Comparison of ENCODE assay signal across 8 cellular contexts in the genomic region with DNA sequence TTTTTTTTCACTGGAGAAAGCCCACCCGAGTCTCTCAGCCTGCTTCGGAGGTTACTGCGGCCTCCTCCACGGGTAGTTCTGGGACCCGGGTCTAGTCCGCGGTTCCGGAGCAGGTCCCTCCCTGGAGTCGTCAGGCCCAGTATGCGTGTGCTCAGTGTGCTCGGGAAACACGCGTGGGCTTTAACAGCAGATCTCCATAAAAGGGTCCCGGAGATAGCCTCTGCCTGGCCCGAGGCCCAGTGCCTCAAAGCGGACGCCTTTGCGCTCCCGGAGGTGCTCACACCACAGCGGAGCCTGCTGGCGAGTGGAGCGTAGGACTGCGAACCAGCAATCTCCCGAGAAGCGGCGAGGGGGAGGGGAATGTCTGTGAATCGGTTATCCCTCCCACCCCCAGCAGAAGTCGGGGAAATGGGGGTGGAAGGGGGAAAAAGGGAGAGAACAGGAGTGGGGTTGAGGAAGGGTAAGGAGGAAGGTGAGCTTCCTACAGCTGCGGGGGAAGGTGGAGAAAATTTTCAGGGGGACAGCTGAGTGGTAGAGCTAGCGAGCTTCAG. TPM values are rescaled to one million over a fixed set of nuclear protein-coding genes. Genes with fewer than 3 reads are reported as not detected.
A peak's percentile ranks its signal among the peaks of the same experiment; 100 is the strongest.
DNase-seq lines count a peak whose midpoint lies in the region; ATAC-seq and TF ChIP-seq lines count a peak whose summit lies in the region.

No MANE protein-coding gene starts in this region.

- no peak overlapping the region for H4K12ac ChIP-seq in trophoblast cell (ENCODE audit: low read depth, low read length)

- H3K4me3 Mint-ChIP-seq in activated CD4-positive, alpha-beta memory T cell treated with anti-CD3 and anti-CD28 coated beads, Interleukin-2, amount 10 ng/mL, durations not matched to agents 7 days and 5 days, result peak overlapping the region; percentile 59

- POLR2A ChIA-PET in activated CD4-positive, alpha-beta memory T cell treated with anti-CD3 and anti-CD28 coated beads, Interleukin-2, amount 10 ng/mL, durations not matched to agents 7 days and 5 days (lab: Charles Lee), result no interaction called here

- peak overlapping the region; percentile 23 for H3K4me3 ChIP-seq in BE2C (ENCODE audit: low read depth, low read length)
- H3K4me3 ChIP-seq in fibroblast of pulmonary artery (replicated peaks; ENCODE audit: low read depth, low read length), result peak overlapping the region; percentile 45
- peak overlapping the region; percentile 5 for H3K4me3 ChIP-seq in trophoblast cell (ENCODE audit: low read depth, low read length)

- H3K27me3 Mint-ChIP-seq in activated CD4-positive, alpha-beta memory T cell treated with anti-CD3 and anti-CD28 coated beads, Interleukin-2, amount 10 ng/mL, durations not matched to agents 7 days and 5 days, result peaks cover 91% of the 10 kb centered on the region

- H2BK120ac ChIP-seq in trophoblast cell (ENCODE audit: insufficient read depth, low read length, poor library complexity), result no peak overlapping the region

- peak overlapping the region; percentile 22 for H3K27ac Mint-ChIP-seq in activated CD4-positive, alpha-beta memory T cell treated with anti-CD3 and anti-CD28 coated beads, Interleukin-2, amount 10 ng/mL, durations not matched to agents 7 days and 5 days

- peak overlapping the region; percentile 82 for H2AFZ ChIP-seq in trophoblast cell (ENCODE audit: insufficient read depth, low read length, poor library complexity)

- peak overlapping the region; percentile 5 for H2BK12ac ChIP-seq in trophoblast cell (ENCODE audit: low read length)

- H3K4me1 ChIP-seq in BE2C (peaks cover 3% of the 10 kb centered on the region), trophoblast cell (ENCODE audit: control insufficient read depth in 1 of 2, insufficient read depth in 2 of 2, low read length in 2 of 2) (peaks cover 11 to 18% of the 10 kb centered on the region in 2 experiments)

- peaks cover 14% of the 10 kb centered on the region for H3K27me3 ChIP-seq in BE2C
- peaks cover 49% of the 10 kb centered on the region for H3K27me3 ChIP-seq in trophoblast cell (ENCODE audit: insufficient read depth, low read length)

- H3K4me1 Mint-ChIP-seq in activated CD4-positive, alpha-beta memory T cell treated with anti-CD3 and anti-CD28 coated beads, Interleukin-2, amount 10 ng/mL, durations not matched to agents 7 days and 5 days, result peaks cover 36% of the 10 kb centered on the region

- peak overlapping the region; percentile 73 for H3K4me2 ChIP-seq in trophoblast cell (ENCODE audit: low read length)

- H3K36me3 ChIP-seq in BE2C, result peaks cover 36% of the 10 kb centered on the region
- no peaks in the 10 kb centered on the region for H3K36me3 ChIP-seq in trophoblast cell (ENCODE audit: control insufficient read depth in 1 of 2, insufficient read depth in 2 of 2, low read length in 2 of 2)

- H3K4ac ChIP-seq in trophoblast cell (ENCODE audit: low read depth, low read length), result no peak overlapping the region

- H3K9ac ChIP-seq in trophoblast cell (ENCODE audit: low read length), result no peak overlapping the region

- H4K91ac ChIP-seq in trophoblast cell (ENCODE audit: low read depth, low read length), result no peak overlapping the region

- H2BK5ac ChIP-seq in trophoblast cell (ENCODE audit: low read depth, low read length, poor library complexity), result no peak overlapping the region

- H3K18ac ChIP-seq in trophoblast cell (ENCODE audit: low read length), result no peak overlapping the region

- peak overlapping the region; percentile 60 for H3K14ac ChIP-seq in trophoblast cell (ENCODE audit: low read length)

- TF ChIP-seq CTCF in BE2C (IDR thresholded peaks at IDR 0.05; ENCODE audit: low read depth, low read length), result peak; percentile 53
- peak; percentile 79 for TF ChIP-seq CTCF in fibroblast of pulmonary artery (IDR thresholded peaks at IDR 0.05; ENCODE audit: low read length, missing control alignments)

- no CpG with 5 or more reads among the region's 30 CpGs for WGBS in trophoblast cell (ENCODE audit: extremely low coverage, insufficient coverage, insufficient read length)

- H3K79me1 ChIP-seq in trophoblast cell (ENCODE audit: low read length), result peaks cover 4% of the 10 kb centered on the region

- ATAC-seq in GM19043 (IDR thresholded peaks at IDR 0.05; ENCODE audit: low read depth, unreplicated experiment), result peak; percentile 77
- peak; percentile 81 for ATAC-seq in HG03175 (IDR thresholded peaks at IDR 0.05; ENCODE audit: unreplicated experiment)

- CTCF ChIA-PET in activated CD4-positive, alpha-beta memory T cell treated with anti-CD3 and anti-CD28 coated beads, Interleukin-2, amount 10 ng/mL, durations not matched to agents 7 days and 5 days (lab: Charles Lee), result interaction anchor here (0.9 to 1.1 kb wide), 3 partner anchors 16 to 152 kb away, joined by 3 to 11 read pairs (median 4); a partner anchor contains a TSS

- H3K79me2 ChIP-seq in trophoblast cell (ENCODE audit: control insufficient read depth, insufficient read depth, low read length, poor library complexity), result no peaks in the 10 kb centered on the region

- H2AK5ac ChIP-seq in trophoblast cell (ENCODE audit: low read length), result no peak overlapping the region

- H3K36me3 Mint-ChIP-seq in activated CD4-positive, alpha-beta memory T cell treated with anti-CD3 and anti-CD28 coated beads, Interleukin-2, amount 10 ng/mL, durations not matched to agents 7 days and 5 days (ENCODE audit: low read depth), result peaks cover 28% of the 10 kb centered on the region

- H4K8ac ChIP-seq in trophoblast cell (ENCODE audit: low read depth, low read length), result peak overlapping the region; percentile 63

- H3K9me3 ChIP-seq in BE2C (0 out of 2 replicates have a peak, but pooled peaks cover 9% of the 10 kb centered on the region), trophoblast cell (ENCODE audit: insufficient read depth, low read depth, low read length) (peaks cover 12% of the 10 kb centered on the region)

- no peak overlapping the region for H3K23ac ChIP-seq in trophoblast cell (ENCODE audit: low read length)

- no peak overlapping the region for H3K27ac ChIP-seq in trophoblast cell (ENCODE audit: low read depth, low read length)

- H3K9me3 Mint-ChIP-seq in activated CD4-positive, alpha-beta memory T cell treated with anti-CD3 and anti-CD28 coated beads, Interleukin-2, amount 10 ng/mL, durations not matched to agents 7 days and 5 days, result peaks cover 9% of the 10 kb centered on the region

- DNase-seq in BE2C, result peak; percentile 69
- peak; percentile 69 for DNase-seq in activated CD4-positive, alpha-beta memory T cell treated with anti-CD3 and anti-CD28 coated beads, Interleukin-2, amount 10 ng/mL, durations not matched to agents 7 days and 5 days
- peak; percentile 81 for DNase-seq in fibroblast of pulmonary artery (ENCODE audit: low read depth)
- DNase-seq in trophoblast cell, result peak; percentile 50 to 63
- DNase-seq in NCI-H345 (lab: John Stamatoyannopoulos, UW), result no peak
- no peak for DNase-seq in cerebellar cortex (ENCODE audit: low spot score)

RNA-seq across cellular contexts. Expression of a gene that starts 28.7 kb away (rescaled TPM):
- polyA plus RNA-seq in BE2C (2012; ENCODE audit: insufficient read depth, insufficient read length, low read depth), result 128 TPM
- 10 to 100 TPM; 19.4 to 23.2 TPM for total RNA-seq in activated CD4-positive, alpha-beta memory T cell treated with anti-CD3 and anti-CD28 coated beads, Interleukin-2, amount 10 ng/mL, durations not matched to agents 7 days and 5 days
- polyA plus RNA-seq in trophoblast cell (2013), result 9.6 and 11.0 TPM in 2 replicates

RNA-seq across cellular contexts. Expression of a gene that starts 29.1 kb away (rescaled TPM):
- polyA plus RNA-seq in BE2C (2012; ENCODE audit: insufficient read depth, insufficient read length, low read depth), result not detected
- total RNA-seq in activated CD4-positive, alpha-beta memory T cell treated with anti-CD3 and anti-CD28 coated beads, Interleukin-2, amount 10 ng/mL, durations not matched to agents 7 days and 5 days, result 1 to 10 TPM; 2.6 TPM
- polyA plus RNA-seq in trophoblast cell (2013), result 0.47 and 0.58 TPM in 2 replicates

RNA-seq across cellular contexts. Expression of a gene that starts 43.6 kb away (rescaled TPM):
- 3.7 TPM for polyA plus RNA-seq in BE2C (2012; ENCODE audit: insufficient read depth, insufficient read length, low read depth)
- total RNA-seq in activated CD4-positive, alpha-beta memory T cell treated with anti-CD3 and anti-CD28 coated beads, Interleukin-2, amount 10 ng/mL, durations not matched to agents 7 days and 5 days, result 1 to 10 TPM; 2.5 to 3.4 TPM
- 43.3 and 45.4 TPM in 2 replicates for polyA plus RNA-seq in trophoblast cell (2013)

Comparison
In these comparisons a context has a peak if more than half of its experiments do, and no peak if none do; other contexts are left out.
1. DNase-seq: peak in BE2C (single experiment), activated CD4-positive, alpha-beta memory T cell treated with anti-CD3 and anti-CD28 coated beads, Interleukin-2, amount 10 ng/mL, durations not matched to agents 7 days and 5 days (single experiment), fibroblast of pulmonary artery (single experiment) and trophoblast cell (2 of 2); none in NCI-H345 (single experiment) and cerebellar cortex (single experiment).
2. Peak in every context shown above with its lines, with median percentiles within 50 percentile points of each other: H3K4me3 ChIP-seq.